ENCODE assay signal across 8 cellular contexts in genomic region chr10:29811751-29812427, GRCh38.
DNase-seq lines count a peak whose midpoint lies in the region; ATAC-seq, FAIRE-seq and TF ChIP-seq lines count a peak whose summit lies in the region.

No MANE protein-coding gene starts in this region.

- TF ChIP-seq CTCF in fibroblast of lung (conservative IDR thresholded peaks at IDR 0.05 in 1 of 2, IDR thresholded peaks at IDR 0.05 in 1 of 2; ENCODE audit: low read depth in 1 of 2, low read length in 2 of 2) = no peak
- no peak for TF ChIP-seq CTCF in pancreas (IDR thresholded peaks at IDR 0.05)

- H3K4me1 ChIP-seq in fibroblast of lung (ENCODE audit: control insufficient read depth, extremely low read depth, insufficient read depth, low read length) (peaks cover 15% of the 10 kb centered on the region), pancreas (peaks cover 9 to 17% (median 14%) of the 10 kb centered on the region in 3 donors)

- 5% methylated on average over 5 of the region's 5 CpGs for WGBS in pancreas, 2 donors

- POLR2A ChIA-PET in activated CD4-positive, alpha-beta T cell treated with anti-CD3 and anti-CD28 coated beads for 36 hours (lab: Charles Lee) = no interaction called here
- POLR2A ChIA-PET in T-cell (lab: Charles Lee) = no interaction called here

- CTCF ChIA-PET in activated CD4-positive, alpha-beta T cell treated with anti-CD3 and anti-CD28 coated beads for 36 hours (lab: Charles Lee) = no interaction called here
- CTCF ChIA-PET in T-cell (lab: Charles Lee) = no interaction called here

- H2AFZ ChIP-seq in fibroblast of lung (ENCODE audit: low read length) = no peak overlapping the region

- H3K36me3 Mint-ChIP-seq in activated CD4-positive, alpha-beta T cell treated with anti-CD3 and anti-CD28 coated beads for 36 hours (ENCODE audit: low read depth) = peaks cover 6% of the 10 kb centered on the region
- no peaks in the 10 kb centered on the region for H3K36me3 Mint-ChIP-seq in T-cell

- H3K4me3 Mint-ChIP-seq in activated CD4-positive, alpha-beta T cell treated with anti-CD3 and anti-CD28 coated beads for 36 hours = no peak overlapping the region
- H3K4me3 Mint-ChIP-seq in T-cell = no peak overlapping the region

- H3K27me3 Mint-ChIP-seq in activated CD4-positive, alpha-beta T cell treated with anti-CD3 and anti-CD28 coated beads for 36 hours = peaks cover 23% of the 10 kb centered on the region
- H3K27me3 Mint-ChIP-seq in T-cell = peaks cover 18 to 27% of the 10 kb centered on the region in 2 donors

- peak overlapping the region; percentile 46 for H3K4me2 ChIP-seq in fibroblast of lung (ENCODE audit: extremely low read depth, insufficient read depth, low read length)

- peak; percentile 82 for FAIRE-seq in pancreas (lab: Jason Lieb, UNC)

- intact Hi-C loops in activated CD4-positive, alpha-beta T cell treated with anti-CD3 and anti-CD28 coated beads for 36 hours (cut with DNase I, micrococcal nuclease) = no loop called here
- intact Hi-C loops in pancreas (cut with DNase I) = no loop called here

- H3K4me3 ChIP-seq in fibroblast of lung (replicated peaks in 1 of 4; ENCODE audit: control extremely low read depth in 1 of 4, insufficient read depth in 1 of 4, low read depth in 3 of 4, low read length in 4 of 4) (no peak overlapping the region), pancreas (no peak overlapping the region)

- H3K79me2 ChIP-seq in fibroblast of lung (ENCODE audit: control insufficient read depth, insufficient read depth, low read length) = no peaks in the 10 kb centered on the region

- H3K9me3 ChIP-seq in fibroblast of lung (ENCODE audit: control insufficient read depth, insufficient read depth, low read depth, low read length) = no peaks in the 10 kb centered on the region
- no peaks in the 10 kb centered on the region for H3K9me3 ChIP-seq in pancreas

- H3K36me3 ChIP-seq in fibroblast of lung (ENCODE audit: control insufficient read depth, insufficient read depth, low read length) (no peaks in the 10 kb centered on the region), pancreas (no peaks in the 10 kb centered on the region)

- H3K27ac Mint-ChIP-seq in activated CD4-positive, alpha-beta T cell treated with anti-CD3 and anti-CD28 coated beads for 36 hours = peak overlapping the region; percentile 49
- H3K27ac Mint-ChIP-seq in T-cell = peak overlapping the region in 1 of 2 donors; percentile 12

- H3K4me1 Mint-ChIP-seq in activated CD4-positive, alpha-beta T cell treated with anti-CD3 and anti-CD28 coated beads for 36 hours = peaks cover 28% of the 10 kb centered on the region
- peaks cover 7 to 18% (median 15%) of the 10 kb centered on the region in 3 donors for H3K4me1 Mint-ChIP-seq in T-cell

- no peaks in the 10 kb centered on the region for H3K27me3 ChIP-seq in fibroblast of lung (ENCODE audit: control insufficient read depth, insufficient read depth, low read length)
- H3K27me3 ChIP-seq in pancreas = no peaks in the 10 kb centered on the region

- H3K27ac ChIP-seq in fibroblast of lung (ENCODE audit: insufficient read depth, low read length) (peak overlapping the region; percentile 78), pancreas (peak overlapping the region in 3 of 4 donors; percentile 33 to 63 (median 62))

- DNase-seq in activated CD4-positive, alpha-beta T cell treated with anti-CD3 and anti-CD28 coated beads for 36 hours = peak; percentile 61
- DNase-seq in activated CD4-positive, alpha-beta T cell treated with anti-CD3 and anti-CD28 coated beads for 4 hours = no peak
- DNase-seq in T-cell (peak in 7 of 34 experiments; percentile 2 to 11 (median 5)), fibroblast of lung (ENCODE audit: low read depth in 2 of 2) (peak; percentile 99), pancreas (peak in 4 of 6 donors; percentile 32 to 42 (median 37))
- DNase-seq in effector CD4-positive, alpha-beta T cell = no peak

- H3K9me3 Mint-ChIP-seq in activated CD4-positive, alpha-beta T cell treated with anti-CD3 and anti-CD28 coated beads for 36 hours (ENCODE audit: low read depth) = no peaks in the 10 kb centered on the region
- H3K9me3 Mint-ChIP-seq in T-cell = peaks cover 0 to 8% (median 0%) of the 10 kb centered on the region in 3 donors

- H4K20me1 ChIP-seq in fibroblast of lung (ENCODE audit: control insufficient read depth, extremely low read depth, insufficient read depth, low read length) = no peaks in the 10 kb centered on the region

- H3K9ac ChIP-seq in fibroblast of lung (ENCODE audit: insufficient read depth, low read length) = no peak overlapping the region

- peak; percentile 97 for ATAC-seq in activated CD4-positive, alpha-beta T cell treated with anti-CD3 and anti-CD28 coated beads for 36 hours
- ATAC-seq in T-cell (replicated peaks in 1 of 4) = peak in 3 of 4 experiments; percentile 36 to 81 (median 74)
- ATAC-seq in pancreas = peak; percentile 81 to 92 (median 87)
- no peak for ATAC-seq in HG02970 (IDR thresholded peaks at IDR 0.05; ENCODE audit: low FRiP score, unreplicated experiment)
- no peak for ATAC-seq in GM18858 (IDR thresholded peaks at IDR 0.05; ENCODE audit: unreplicated experiment)

Comparison
In these comparisons a context has a peak if more than half of its experiments do, and no peak if none do; other contexts are left out.
1. DNase-seq: peak in activated CD4-positive, alpha-beta T cell treated with anti-CD3 and anti-CD28 coated beads for 36 hours (single experiment), fibroblast of lung (2 of 2) and pancreas (4 of 6); none in activated CD4-positive, alpha-beta T cell treated with anti-CD3 and anti-CD28 coated beads for 4 hours (0 of 2) and effector CD4-positive, alpha-beta T cell (single experiment).
2. ATAC-seq: peak in activated CD4-positive, alpha-beta T cell treated with anti-CD3 and anti-CD28 coated beads for 36 hours (single experiment), T-cell (3 of 4) and pancreas (4 of 4); none in HG02970 (single experiment) and GM18858 (single experiment).